In the genomic region with DNA sequence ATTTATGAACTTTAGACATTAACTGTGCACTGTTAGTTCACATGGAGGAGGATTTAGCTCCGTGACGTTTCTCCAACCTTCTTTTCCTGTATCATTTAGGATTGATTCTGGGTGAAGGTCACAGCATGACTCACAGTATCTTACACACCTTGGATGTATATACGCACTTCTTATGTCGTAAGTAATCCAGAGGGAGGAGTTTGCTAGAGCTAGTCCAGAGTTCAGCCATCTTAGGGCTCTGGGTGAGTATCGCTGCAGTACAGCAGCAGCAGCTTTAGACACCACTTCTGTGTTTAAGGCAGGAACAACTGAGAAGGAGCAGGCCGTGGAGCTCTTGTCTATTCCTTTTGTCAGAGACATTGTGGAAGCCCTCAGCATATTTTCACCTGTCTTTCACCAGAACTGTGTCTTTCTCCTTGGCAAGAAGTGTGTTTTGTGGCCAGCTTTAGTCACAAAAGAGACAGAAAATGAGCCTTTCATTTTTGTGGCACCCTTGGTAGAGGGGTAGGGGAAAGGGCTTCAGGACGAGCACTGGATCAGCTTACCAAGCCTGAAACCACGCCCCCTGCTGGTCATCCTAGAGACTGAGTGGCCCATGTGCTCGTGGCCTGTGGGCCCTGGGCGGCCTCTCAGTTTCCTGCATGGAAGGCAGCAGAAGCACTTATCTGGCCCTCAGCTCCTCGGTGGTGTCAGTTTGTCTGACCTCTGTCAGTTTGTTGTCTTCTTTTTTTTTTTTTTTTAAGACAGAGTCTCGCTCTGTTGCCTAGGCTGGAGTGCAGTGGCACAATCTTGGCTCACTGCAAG, we compare ENCODE assay signal across 8 cellular contexts.
DNase-seq lines count a peak whose midpoint lies in the region; ATAC-seq and TF ChIP-seq lines count a peak whose summit lies in the region.

No MANE protein-coding gene starts in this region.

- peak; percentile 50 for DNase-seq in SIG-M5 treated with dmso at 0.1 percent for 504 hours (lab: John Stamatoyannopoulos, UW; ENCODE audit: unreplicated experiment)
- DNase-seq in SIG-M5 (lab: John Stamatoyannopoulos, UW) = no peak
- DNase-seq in NCI-H2227 treated with DMSO at 0.1 percent for 48 hours (lab: John Stamatoyannopoulos, UW) = peak; percentile 58
- DNase-seq in activated CD4-positive, alpha-beta T cell treated with anti-CD3 and anti-CD28 coated beads, Interleukin-2, amount 50 U/mL, for 1 hour = peak; percentile 73
- DNase-seq in ecto neural progenitor cell (ENCODE audit: low spot score) = peak; percentile 87
- DNase-seq in mesothelial cell of epicardium (ENCODE audit: low spot score in 2 of 2, unreplicated experiment in 2 of 2) = peak in 1 of 2 experiments; percentile 70
- DNase-seq in stimulated activated CD8-positive, alpha-beta memory T cell treated with anti-CD3 and anti-CD28 coated beads, Interleukin-4, amount 100 ng/mL, for 4 hours (ENCODE audit: low read depth in 2 of 2, low spot score in 1 of 2) = peak; percentile 30 to 48

- H3K4me3 Mint-ChIP-seq in mesothelial cell of epicardium = no peak overlapping the region

- no peaks in the 10 kb centered on the region for H3K36me3 Mint-ChIP-seq in mesothelial cell of epicardium

- no peak for ATAC-seq in GM18505 (IDR thresholded peaks at IDR 0.05; ENCODE audit: unreplicated experiment)

- TF ChIP-seq POLR2A in GM18505 (IDR thresholded peaks at IDR 0.05; ENCODE audit: borderline replicate concordance, extremely low read depth, insufficient read depth, insufficient read length) = no peak

- H3K27ac Mint-ChIP-seq in mesothelial cell of epicardium = no peak overlapping the region

- H3K4me1 Mint-ChIP-seq in mesothelial cell of epicardium = peaks cover 1% of the 10 kb centered on the region

- H3K9me3 Mint-ChIP-seq in mesothelial cell of epicardium = no peaks in the 10 kb centered on the region

- peak; percentile 84 for TF ChIP-seq CTCF in mesothelial cell of epicardium (IDR thresholded peaks at IDR 0.05; ENCODE audit: unreplicated experiment)

- H3K27me3 Mint-ChIP-seq in mesothelial cell of epicardium (ENCODE audit: low read depth) = no peaks in the 10 kb centered on the region
